Comparison of ENCODE assay signal across 5 cellular contexts in genomic region chr5:12645582-12645981, GRCh38.
"Had no signal": no experiment of that assay in that cellular context is flagged by ENCODE, and none has a peak within 500 bp of the region (broad histone marks: within the 10 kb centered on the region; RNA-seq: fewer than 3 reads in every experiment).

No MANE protein-coding gene starts in this region.

- H3K9ac ChIP-seq: KMS-11 had no signal

- H3K27ac ChIP-seq: HL-60, KMS-11 had no signal

- H3K4me2 ChIP-seq: KMS-11 had no signal

- FAIRE-seq: HTR-8/SVneo had no signal

- DNase-seq: KBM-7, KG1 had no signal
